In genomic region chr4:73962724-73963123, GRCh38 we compare ENCODE assay signal across 9 cellular contexts. TPM values are rescaled to one million over a fixed set of nuclear protein-coding genes. Genes with fewer than 3 reads are reported as not detected.
"Had no signal": no experiment of that assay in that cellular context is flagged by ENCODE, and none has a peak within 500 bp of the region (broad histone marks: within the 10 kb centered on the region; RNA-seq: fewer than 3 reads in every experiment).

No MANE protein-coding gene starts in this region.

- H3K4me3 ChIP-seq: GM12878 had no signal

- FAIRE-seq: G401.6, GM12878, GM12891, GM12892, GM18507, GM19239 had no signal

- DNase-seq: GDM1, GF-D8 had no signal

- ATAC-seq: GM12878 had no signal

RNA-seq across cellular contexts. Expression of gene PF4, which starts 19.1 kb away (rescaled TPM):
- total RNA-seq: G401, GM12878 had no signal
- polyA plus RNA-seq: GM12878 had no signal

RNA-seq across cellular contexts. Expression of gene PPBP, which starts 25.3 kb away (rescaled TPM):
- total RNA-seq: G401, GM12878 had no signal
- polyA plus RNA-seq: GM12878 had no signal

RNA-seq across cellular contexts. Expression of gene CXCL5, which starts 35.8 kb away (rescaled TPM):
- total RNA-seq: G401, GM12878 had no signal
- polyA plus RNA-seq: GM12878 had no signal
